8 cellular contexts compared by ENCODE assay signal in genomic region chr2:223613017-223613950, GRCh38. TPM values are rescaled to one million over a fixed set of nuclear protein-coding genes. Genes with fewer than 3 reads are reported as not detected.
DNase-seq lines count a peak whose midpoint lies in the region; ATAC-seq, FAIRE-seq and TF ChIP-seq lines count a peak whose summit lies in the region.

No MANE protein-coding gene starts in this region.

- peak overlapping the region; percentile 77 to 85 for H3K27ac ChIP-seq in A549
- H3K27ac ChIP-seq in HUES48 (ENCODE audit: low read depth, low read length) = peak overlapping the region; percentile 77
- peak overlapping the region; percentile 54 for H3K27ac ChIP-seq in neural cell (ENCODE audit: low read length)

- H3K27me3 ChIP-seq in HUES48 (ENCODE audit: control insufficient read depth, insufficient read depth, low read length) (peaks cover 73% of the 10 kb centered on the region), neural cell (ENCODE audit: insufficient read depth, low read depth, low read length) (no peaks in the 10 kb centered on the region)

- H4K20me1 ChIP-seq in neural cell (ENCODE audit: insufficient read depth) = no peaks in the 10 kb centered on the region

- TF ChIP-seq CTCF in A549 (IDR thresholded peaks at IDR 0.05) = no peak
- TF ChIP-seq CTCF in fibroblast of villous mesenchyme (IDR thresholded peaks at IDR 0.05; ENCODE audit: insufficient read depth, low read depth, low read length) = peak; percentile 24
- no peak for TF ChIP-seq CTCF in neural cell (IDR thresholded peaks at IDR 0.05; ENCODE audit: poor library complexity, severe bottlenecking)

- no peaks in the 10 kb centered on the region for H3K9me3 ChIP-seq in A549
- H3K9me3 ChIP-seq in HUES48 (ENCODE audit: control insufficient read depth, insufficient read depth, low read length) = no peaks in the 10 kb centered on the region
- H3K9me3 ChIP-seq in neural cell (ENCODE audit: low read length) = no peaks in the 10 kb centered on the region

- peak; percentile 74 for FAIRE-seq in A549 (lab: Jason Lieb, UNC)

- H2AFZ ChIP-seq in neural cell (ENCODE audit: low read depth, low read length) = peak overlapping the region; percentile 9

- peak; percentile 29 to 55 for TF ChIP-seq RAD21 in A549 (conservative IDR thresholded peaks at IDR 0.05 in 1 of 2, IDR thresholded peaks at IDR 0.05 in 1 of 2)
- TF ChIP-seq RAD21 in neural cell (conservative IDR thresholded peaks at IDR 0.05) = no peak

- H3K4me2 ChIP-seq in A549 (peak overlapping the region; percentile 96), neural cell (ENCODE audit: low read length) (peak overlapping the region; percentile 58)

- peaks cover 6% of the 10 kb centered on the region for H3F3A ChIP-seq in neural cell (ENCODE audit: insufficient read depth, low read length, poor library complexity, severe bottlenecking)

- TF ChIP-seq EP300 in A549 (IDR thresholded peaks at IDR 0.05) = no peak
- TF ChIP-seq EP300 in neural cell (conservative IDR thresholded peaks at IDR 0.05; ENCODE audit: poor library complexity, severe bottlenecking) = no peak

- peaks cover 20% of the 10 kb centered on the region for H3K4me1 ChIP-seq in A549
- peaks cover 24% of the 10 kb centered on the region for H3K4me1 ChIP-seq in HUES48 (ENCODE audit: control insufficient read depth, insufficient read depth, low read length)

- CTCF ChIA-PET in A549 (lab: Yijun Ruan, JAX) = interaction anchor here (1.4 kb wide), 1 partner anchor 366 kb away, joined by 3 read pairs; no protein-coding TSS in a partner anchor

- H3K9ac ChIP-seq in HUES48 (ENCODE audit: low read depth, low read length) = peak overlapping the region; percentile 38; the same call in 1 of the 2 replicates
- H3K9ac ChIP-seq in neural cell (ENCODE audit: low read length) = peak overlapping the region; percentile 54

- DNase-seq in A549 (ENCODE audit: low read depth in 1 of 2, low spot score in 1 of 2) = peak; percentile 90 to 96
- peak; percentile 84 for DNase-seq in SK-N-DZ (ENCODE audit: low spot score)
- peak; percentile 99 for DNase-seq in fibroblast of villous mesenchyme (ENCODE audit: low read depth)
- no peak for DNase-seq in GM19240 (ENCODE audit: insufficient read length, low spot score)

- no peaks in the 10 kb centered on the region for H3K79me2 ChIP-seq in neural cell (replicated peaks; ENCODE audit: insufficient read depth, low read length)

- ATAC-seq in A549 (peak; percentile 99 to 100), GM21447 (IDR thresholded peaks at IDR 0.05; ENCODE audit: unreplicated experiment) (no peak), HG03571 (IDR thresholded peaks at IDR 0.05; ENCODE audit: unreplicated experiment) (no peak)

- peak overlapping the region; percentile 38 for H3K4me3 ChIP-seq in A549
- H3K4me3 ChIP-seq in HUES48 (ENCODE audit: low read depth, low read length) = peak overlapping the region; percentile 56
- H3K4me3 ChIP-seq in fibroblast of villous mesenchyme (ENCODE audit: low read depth, low read length) = peak overlapping the region; percentile 46
- peak overlapping the region; percentile 59 for H3K4me3 ChIP-seq in neural cell (ENCODE audit: low read length)

- WGBS in A549 (ENCODE audit: missing lambda C conversion rate) = 7% methylated on average over 35 of the region's 35 CpGs

- 0 out of 2 replicates have a peak, but pooled peaks have one; percentile 18 for TF ChIP-seq POLR2A in A549 (IDR thresholded peaks at IDR 0.05; ENCODE audit: low read length)

- H3K9me2 ChIP-seq in neural cell (ENCODE audit: insufficient read depth, low read length) = no peaks in the 10 kb centered on the region

- POLR2A ChIA-PET in A549 (lab: Yijun Ruan, JAX) = no interaction called here

- H3K36me3 ChIP-seq in HUES48 (ENCODE audit: control insufficient read depth, insufficient read depth, low read length) (no peaks in the 10 kb centered on the region), neural cell (ENCODE audit: insufficient read depth, low read length) (no peaks in the 10 kb centered on the region)

TF ChIP-seq in A549, 52 proteins besides CTCF, POLR2A, EP300 and RAD21:
- TF ChIP-seq JUN (IDR thresholded peaks at IDR 0.05) (peak; percentile 51 to 62; a peak in 1 of 5 replicates), PBX3 (IDR thresholded peaks at IDR 0.05) (no peak), MAX (IDR thresholded peaks at IDR 0.05) (peak; percentile 63), GATA3 (IDR thresholded peaks at IDR 0.05; ENCODE audit: borderline replicate concordance) (0 out of 2 replicates have a peak, but pooled peaks have one; percentile 33), CEBPB (IDR thresholded peaks at IDR 0.05) (peak; percentile 74 to 93), FOSL2 (IDR thresholded peaks at IDR 0.05) (peak; percentile 80), FOSL2 (CRISPR knock-in tag; IDR thresholded peaks at IDR 0.05) (peak; percentile 97), NR3C1 (IDR thresholded peaks at IDR 0.05) (no peak), NFE2L2 (conservative IDR thresholded peaks at IDR 0.05; ENCODE audit: low read length) (peak; percentile 53; the same call in 1 of the 2 replicates), FOSB (CRISPR knock-in tag; IDR thresholded peaks at IDR 0.05) (no peak), MAFK (IDR thresholded peaks at IDR 0.05; ENCODE audit: partially characterized antibody) (peak; percentile 95), JUNB (IDR thresholded peaks at IDR 0.05) (peak; percentile 55), RNF2 (IDR thresholded peaks at IDR 0.05; ENCODE audit: borderline replicate concordance, low read depth) (no peak), SMC3 (IDR thresholded peaks at IDR 0.05) (peak; percentile 40; the same call in 2 of the 3 replicates)

TF ChIP-seq in neural cell, 6 proteins besides CTCF, POLR2A, EP300 and RAD21:
- no peak for TF ChIP-seq TAF1 (IDR thresholded peaks at IDR 0.05; ENCODE audit: low read depth)
- peak; percentile 67 for TF ChIP-seq POLR2AphosphoS5 (IDR thresholded peaks at IDR 0.05)
- peak; percentile 44 for TF ChIP-seq SMC3 (conservative IDR thresholded peaks at IDR 0.05; ENCODE audit: poor library complexity)
- TF ChIP-seq REST (IDR thresholded peaks at IDR 0.05; ENCODE audit: borderline replicate concordance) = peak; percentile 45
- peak; percentile 16 for TF ChIP-seq MXI1 (conservative IDR thresholded peaks at IDR 0.05; ENCODE audit: poor library complexity, severe bottlenecking)

RNA-seq across cellular contexts. Expression of gene SCG2, which starts 11.1 kb away (rescaled TPM):
- polyA plus RNA-seq in A549 (2011; rRNA removed) (10.2 and 11.6 TPM in 2 replicates), A549 (2017; fragmentation: RNase III; extraction: RNeasy Plus Mini Kit Qiagen cat#74134 plus additional on column Dnase treatment) (0.42 to 0.84 TPM (median 0.76 TPM) in 3 replicates), neural cell (30.5 and 37.3 TPM in 2 replicates)
- polyA plus RNA-seq in A549 (2012; cell fraction: cytosol; rRNA removed) = 0.82 and 0.93 TPM in 2 replicates
- 0.37 and 0.77 TPM in 2 replicates for polyA plus RNA-seq in A549 (2012; cell fraction: nucleus; rRNA removed)
- 0.68 and 1.7 TPM in 2 replicates for polyA minus RNA-seq in A549 (2011; rRNA and poly(A)+ RNA removed)
- 54.6 and 64.5 TPM in 2 replicates for polyA plus RNA-seq in SK-N-DZ (2014; cell fraction: cytosol; rRNA removed)
- 22.2 and 22.7 TPM in 2 replicates for polyA plus RNA-seq in SK-N-DZ (2014; cell fraction: nucleus; rRNA removed)
- total RNA-seq in fibroblast of villous mesenchyme = 0.86 and 0.97 TPM in 2 replicates
- polyA minus RNA-seq in neural cell = 22.4 and 27.0 TPM in 2 replicates

Comparison
In these comparisons a context has a peak if more than half of its experiments do, and no peak if none do; other contexts are left out.
1. ATAC-seq: peak in A549 (2 of 2); none in GM21447 (single experiment) and HG03571 (single experiment).
2. Peak in every context shown above with its lines, with median percentiles within 50 percentile points of each other: H3K27ac ChIP-seq and H3K4me3 ChIP-seq.